Comparison of ENCODE assay signal across 8 cellular contexts in genomic region chr2:46297546-46298271, GRCh38. TPM values are rescaled to one million over a fixed set of nuclear protein-coding genes. Genes with fewer than 3 reads are reported as not detected.
DNase-seq lines count a peak whose midpoint lies in the region; ATAC-seq and TF ChIP-seq lines count a peak whose summit lies in the region.

No MANE protein-coding gene starts in this region.

- H3K9me3 Mint-ChIP-seq in nephron progenitor cell = no peaks in the 10 kb centered on the region

- H3K4me1 ChIP-seq in esophagus squamous epithelium = peaks cover 4 to 49% (median 28%) of the 10 kb centered on the region in 3 donors

- peak; percentile 32 for ATAC-seq in HG02588 (IDR thresholded peaks at IDR 0.05; ENCODE audit: unreplicated experiment)

- H3K4me3 ChIP-seq in esophagus squamous epithelium = peak overlapping the region; percentile 79 to 85 (median 81)

- no peaks in the 10 kb centered on the region for H3K36me3 ChIP-seq in esophagus squamous epithelium

- intact Hi-C loops in esophagus squamous epithelium (cut with DNase I) = loop anchor here (10.0 kb wide), 1 partner anchor 233 kb away; no protein-coding TSS in a partner anchor

- whole genome bisulfite sequencing in esophagus squamous epithelium, 2 donors = 0 to 2% methylated on average over 32 to 38 of the region's 65 CpGs

- H3K36me3 Mint-ChIP-seq in nephron progenitor cell (ENCODE audit: low read depth) = no peaks in the 10 kb centered on the region

- H3K27me3 ChIP-seq in esophagus squamous epithelium = no peaks in the 10 kb centered on the region

- peaks cover 27% of the 10 kb centered on the region for H3K4me1 Mint-ChIP-seq in nephron progenitor cell

- TF ChIP-seq CTCF in GM12874 (IDR thresholded peaks at IDR 0.05; ENCODE audit: insufficient read depth, low read depth, low read length) = 0 out of 2 replicates have a peak, but pooled peaks have one; percentile 14
- TF ChIP-seq CTCF in esophagus squamous epithelium (IDR thresholded peaks at IDR 0.05) = peak in 2 of 6 experiments; percentile 4 to 19
- TF ChIP-seq CTCF in nephron progenitor cell (IDR thresholded peaks at IDR 0.05) = no peak

- peak in 2 of 4 donors; percentile 26 to 83 for TF ChIP-seq POLR2A in esophagus squamous epithelium (IDR thresholded peaks at IDR 0.05)

- DNase-seq in NCI-H2196 treated with DMSO at 0.1 percent for 48 hours (lab: John Stamatoyannopoulos, UW; ENCODE audit: unreplicated experiment) (peak; percentile 35), activated T-cell treated with anti-CD3 and anti-CD28 coated beads for 4 hours (peak; percentile 73), esophagus squamous epithelium (lab: John Stamatoyannopoulos, UW) (peak; percentile 20), nephron progenitor cell (peak; percentile 61), superior temporal gyrus (ENCODE audit: extremely low spot score) (no peak)

- no peak overlapping the region for H3K27ac Mint-ChIP-seq in nephron progenitor cell

- H3K27ac ChIP-seq in esophagus squamous epithelium (peak overlapping the region; percentile 93 to 98 (median 94)), temporal lobe (ENCODE audit: low read depth, low read length) (peak overlapping the region; percentile 63)

- no peaks in the 10 kb centered on the region for H3K9me3 ChIP-seq in esophagus squamous epithelium

- H3K4me3 Mint-ChIP-seq in nephron progenitor cell = peak overlapping the region; percentile 86

- H3K27me3 Mint-ChIP-seq in nephron progenitor cell (ENCODE audit: low read depth, poor library complexity) = peaks cover 100% of the 10 kb centered on the region

RNA-seq across cellular contexts. Expression of gene EPAS1, which starts 0.5 kb away (rescaled TPM):
- 100 to 1,000 TPM in 2 of 4 donors, 10 to 100 TPM in 2; 86.7 to 151 (median 105) TPM for total RNA-seq in esophagus squamous epithelium
- total RNA-seq in temporal lobe = 13.5 TPM
